Comparison of ENCODE assay signal across 11 cellular contexts in genomic region chr11:89872588-89872987, GRCh38. TPM values are rescaled to one million over a fixed set of nuclear protein-coding genes. Genes with fewer than 3 reads are reported as not detected.
"Had no signal": no experiment of that assay in that cellular context is flagged by ENCODE, and none has a peak within 500 bp of the region (broad histone marks: within the 10 kb centered on the region; RNA-seq: fewer than 3 reads in every experiment).

No MANE protein-coding gene starts in this region.

RNA-seq across cellular contexts. Expression of gene TRIM64B, which starts 5.7 kb away (rescaled TPM):
- total RNA-seq: activated CD4-positive, alpha-beta memory T cell treated with anti-CD3 and anti-CD28 coated beads, Interleukin-2, amount 10 ng/mL, durations not matched to agents 7 days and 5 days; activated CD4-positive, alpha-beta T cell treated with anti-CD3 and anti-CD28 coated beads for 36 hours; activated CD4-positive, alpha-beta T cell treated with anti-CD3 and anti-CD28 coated beads, Interleukin-2, amount 10 ng/mL, durations not matched to agents 7 days and 5 days; activated CD8-positive, alpha-beta memory T cell treated with anti-CD3 and anti-CD28 coated beads, Interleukin-2, amount 10 ng/mL, durations not matched to agents 7 days and 5 days; activated CD8-positive, alpha-beta T cell treated with anti-CD3 and anti-CD28 coated beads, Interleukin-2, amount 10 ng/mL, durations not matched to agents 7 days and 5 days; activated naive CD8-positive, alpha-beta T cell treated with anti-CD3 and anti-CD28 coated beads, Interleukin-2, amount 10 ng/mL, durations not matched to agents 7 days and 5 days; activated T-helper 2 cell treated with anti-CD3 and anti-CD28 coated beads, Interferon-gamma antibody, Interleukin-2, Interleukin-4, amounts not matched to agents 10 μg/mL and 5 μg/mL and 100 μg/mL, durations not matched to agents 14 hours and 24 hours and 36 hours; ascending aorta; bronchial epithelial cell; cardiac muscle cell had no signal
- polyA plus RNA-seq: adipose tissue, cardiac muscle cell had no signal

RNA-seq across cellular contexts. Expression of gene TRIM49D1, which starts 49.5 kb away (rescaled TPM):
- total RNA-seq: activated CD4-positive, alpha-beta memory T cell treated with anti-CD3 and anti-CD28 coated beads, Interleukin-2, amount 10 ng/mL, durations not matched to agents 7 days and 5 days; activated CD4-positive, alpha-beta T cell treated with anti-CD3 and anti-CD28 coated beads for 36 hours; activated CD4-positive, alpha-beta T cell treated with anti-CD3 and anti-CD28 coated beads, Interleukin-2, amount 10 ng/mL, durations not matched to agents 7 days and 5 days; activated CD8-positive, alpha-beta memory T cell treated with anti-CD3 and anti-CD28 coated beads, Interleukin-2, amount 10 ng/mL, durations not matched to agents 7 days and 5 days; activated CD8-positive, alpha-beta T cell treated with anti-CD3 and anti-CD28 coated beads, Interleukin-2, amount 10 ng/mL, durations not matched to agents 7 days and 5 days; activated naive CD8-positive, alpha-beta T cell treated with anti-CD3 and anti-CD28 coated beads, Interleukin-2, amount 10 ng/mL, durations not matched to agents 7 days and 5 days; activated T-helper 2 cell treated with anti-CD3 and anti-CD28 coated beads, Interferon-gamma antibody, Interleukin-2, Interleukin-4, amounts not matched to agents 10 μg/mL and 5 μg/mL and 100 μg/mL, durations not matched to agents 14 hours and 24 hours and 36 hours; ascending aorta; bronchial epithelial cell; cardiac muscle cell had no signal
- polyA plus RNA-seq: adipose tissue, cardiac muscle cell had no signal

RNA-seq across cellular contexts. Expression of gene TRIM49D2, which starts 51.3 kb away (rescaled TPM):
- total RNA-seq: activated CD4-positive, alpha-beta memory T cell treated with anti-CD3 and anti-CD28 coated beads, Interleukin-2, amount 10 ng/mL, durations not matched to agents 7 days and 5 days; activated CD4-positive, alpha-beta T cell treated with anti-CD3 and anti-CD28 coated beads for 36 hours; activated CD4-positive, alpha-beta T cell treated with anti-CD3 and anti-CD28 coated beads, Interleukin-2, amount 10 ng/mL, durations not matched to agents 7 days and 5 days; activated CD8-positive, alpha-beta memory T cell treated with anti-CD3 and anti-CD28 coated beads, Interleukin-2, amount 10 ng/mL, durations not matched to agents 7 days and 5 days; activated CD8-positive, alpha-beta T cell treated with anti-CD3 and anti-CD28 coated beads, Interleukin-2, amount 10 ng/mL, durations not matched to agents 7 days and 5 days; activated naive CD8-positive, alpha-beta T cell treated with anti-CD3 and anti-CD28 coated beads, Interleukin-2, amount 10 ng/mL, durations not matched to agents 7 days and 5 days; activated T-helper 2 cell treated with anti-CD3 and anti-CD28 coated beads, Interferon-gamma antibody, Interleukin-2, Interleukin-4, amounts not matched to agents 10 μg/mL and 5 μg/mL and 100 μg/mL, durations not matched to agents 14 hours and 24 hours and 36 hours; ascending aorta; bronchial epithelial cell; cardiac muscle cell had no signal
- polyA plus RNA-seq: adipose tissue, cardiac muscle cell had no signal
